In genomic region chr12:8695116-8695515, GRCh38 we compare ENCODE assay signal across 19 cellular contexts. TPM values are rescaled to one million over a fixed set of nuclear protein-coding genes. Genes with fewer than 3 reads are reported as not detected.
DNase-seq lines count a peak whose midpoint lies in the region; ATAC-seq and TF ChIP-seq lines count a peak whose summit lies in the region.
"Had no signal": no experiment of that assay in that cellular context is flagged by ENCODE, and none has a peak within 500 bp of the region (broad histone marks: within the 10 kb centered on the region; RNA-seq: fewer than 3 reads in every experiment).

No MANE protein-coding gene starts in this region.

- TF ChIP-seq POLR2A in vagina (IDR thresholded peaks at IDR 0.05) = no peak

- H3K4me1 Mint-ChIP-seq in natural killer cell = peaks cover 24 to 25% of the 10 kb centered on the region in 2 donors
- H3K4me1 Mint-ChIP-seq in natural killer cell treated with Interleukin-12 subunit alpha and Interleukin-12 subunit beta and Interleukin-15 and Interleukin-18, amount 100 ng/mL, for 72 hours (ENCODE audit: low read depth in 2 of 2) = peaks cover 11 to 18% of the 10 kb centered on the region in 2 donors

- no peak for ATAC-seq in natural killer cell
- no peak for ATAC-seq in natural killer cell treated with Interleukin-12 subunit alpha and Interleukin-12 subunit beta and Interleukin-15 and Interleukin-18, amount 100 ng/mL, for 72 hours
- ATAC-seq: CD8-positive, alpha-beta T cell had no signal

- TF ChIP-seq CTCF in natural killer cell (IDR thresholded peaks at IDR 0.05) = no peak
- TF ChIP-seq CTCF in OCI-LY7 (conservative IDR thresholded peaks at IDR 0.05; ENCODE audit: low read length) = no peak
- no peak for TF ChIP-seq CTCF in vagina (IDR thresholded peaks at IDR 0.05)

- DNase-seq in natural killer cell (no peak), NAMALWA (ENCODE audit: low spot score) (peak; percentile 69), OCI-LY7 (ENCODE audit: low spot score) (peak; percentile 57), vagina (ENCODE audit: extremely low spot score in 2 of 2) (no peak), DMS79 (lab: John Stamatoyannopoulos, UW) (no peak)
- DNase-seq in natural killer cell treated with Interleukin-12 subunit alpha and Interleukin-12 subunit beta and Interleukin-15 and Interleukin-18, amount 100 ng/mL, for 72 hours (ENCODE audit: low spot score) = no peak
- no peak for DNase-seq in activated CD4-positive, alpha-beta T cell treated with anti-CD3 and anti-CD28 coated beads, Interleukin-2, amount 50 U/mL, for 4 hours
- no peak for DNase-seq in NK-92 treated with Interleukin-12 subunit alpha and Interleukin-12 subunit beta, amount 100 ng/mL, for 24 hours (lab: John Stamatoyannopoulos, UW)
- DNase-seq: C1 segment of cervical spinal cord; Caco-2; CD8-positive, alpha-beta T cell; DMS153; GF-D8; GOT3; HFFc6 had no signal

- H3K79me2 ChIP-seq in OCI-LY7 (ENCODE audit: insufficient read depth, low read depth, low read length) = peaks cover 25% of the 10 kb centered on the region

- H3K4me2 ChIP-seq in OCI-LY7 (ENCODE audit: low read length) = peak overlapping the region; percentile 89

- H3K36me3 ChIP-seq in OCI-LY7 (ENCODE audit: insufficient read depth, low read length) = peaks cover 6% of the 10 kb centered on the region
- H3K36me3 ChIP-seq in vagina = no peaks in the 10 kb centered on the region
- H3K36me3 ChIP-seq: HAP-1 had no signal

- H3K9me3 ChIP-seq in OCI-LY7 (ENCODE audit: low read length) (no peaks in the 10 kb centered on the region), vagina (no peaks in the 10 kb centered on the region)
- H3K9me3 ChIP-seq: Caco-2, HAP-1 had no signal

- peaks cover 0 to 1% of the 10 kb centered on the region in 2 donors for H3K27me3 Mint-ChIP-seq in natural killer cell (ENCODE audit: low read depth in 2 of 2)
- peaks cover 6 to 16% of the 10 kb centered on the region in 2 donors for H3K27me3 Mint-ChIP-seq in natural killer cell treated with Interleukin-12 subunit alpha and Interleukin-12 subunit beta and Interleukin-15 and Interleukin-18, amount 100 ng/mL, for 72 hours

- H3K36me3 Mint-ChIP-seq in natural killer cell = no peaks in the 10 kb centered on the region
- H3K36me3 Mint-ChIP-seq in natural killer cell treated with Interleukin-12 subunit alpha and Interleukin-12 subunit beta and Interleukin-15 and Interleukin-18, amount 100 ng/mL, for 72 hours = no peaks in the 10 kb centered on the region

- H3K4me3 Mint-ChIP-seq in natural killer cell = peak overlapping the region; percentile 6
- H3K4me3 Mint-ChIP-seq in natural killer cell treated with Interleukin-12 subunit alpha and Interleukin-12 subunit beta and Interleukin-15 and Interleukin-18, amount 100 ng/mL, for 72 hours = no peak overlapping the region
- H3K4me3 Mint-ChIP-seq: B cell; CD8-positive, alpha-beta T cell; HFFc6 had no signal

- H3K27me3 ChIP-seq in vagina = no peaks in the 10 kb centered on the region

- no peaks in the 10 kb centered on the region for H3K9me2 ChIP-seq in OCI-LY7 (ENCODE audit: insufficient read depth, low read length)

- no peaks in the 10 kb centered on the region for H3K9me3 Mint-ChIP-seq in natural killer cell
- no peaks in the 10 kb centered on the region for H3K9me3 Mint-ChIP-seq in natural killer cell treated with Interleukin-12 subunit alpha and Interleukin-12 subunit beta and Interleukin-15 and Interleukin-18, amount 100 ng/mL, for 72 hours
- H3K9me3 Mint-ChIP-seq: CD8-positive, alpha-beta T cell; HFFc6 had no signal

- CTCF ChIA-PET in OCI-LY7 (lab: Charles Lee; ENCODE audit: unreplicated experiment) = no interaction called here

- no TSS peak for BruUV-seq in OCI-LY7 (replicated peaks; lab: Mats Ljungman, UMichigan)

- H4K20me1 ChIP-seq in OCI-LY7 (ENCODE audit: insufficient read depth, low read length) = peaks cover 13% of the 10 kb centered on the region

- intact Hi-C loops in natural killer cell (cut with micrococcal nuclease) (no loop called here), OCI-LY7 (cut with micrococcal nuclease; ENCODE audit: unreplicated experiment) (loop anchor here (5.0 to 10.0 kb wide), 3 partner anchors 252 to 1700 kb away; partner anchors contain the start of genes CLECL1, KLRK1 and M6PR), vagina (cut with DNase I) (no loop called here)

- POLR2A ChIA-PET in OCI-LY7 (lab: Charles Lee) = interaction anchor here (0.7 to 1.8 kb wide), 4 partner anchors 14 to 969 kb away, joined by 3 to 10 read pairs (median 4); no protein-coding TSS in a partner anchor

- peak overlapping the region; percentile 48 for H3K4me3 ChIP-seq in OCI-LY7 (ENCODE audit: low read depth, low read length, poor library complexity, severe bottlenecking)
- H3K4me3 ChIP-seq in vagina = no peak overlapping the region
- H3K4me3 ChIP-seq: HAP-1 had no signal

- H3K4me1 ChIP-seq in OCI-LY7 (ENCODE audit: insufficient read depth, low read length, poor library complexity, severe bottlenecking) (peaks cover 74% of the 10 kb centered on the region), vagina (peaks cover 22% of the 10 kb centered on the region)

- H2AFZ ChIP-seq in OCI-LY7 (ENCODE audit: low read length) = peak overlapping the region; percentile 63; the same call in 1 of the 2 replicates

- H3K27ac ChIP-seq in OCI-LY7 (ENCODE audit: low read depth, low read length, poor library complexity, severe bottlenecking) (peak overlapping the region; percentile 100), vagina (no peak overlapping the region)
- H3K27ac ChIP-seq: 22Rv1 had no signal

- no peak overlapping the region for H3K27ac Mint-ChIP-seq in natural killer cell
- peak overlapping the region in 1 of 2 donors; percentile 39 for H3K27ac Mint-ChIP-seq in natural killer cell treated with Interleukin-12 subunit alpha and Interleukin-12 subunit beta and Interleukin-15 and Interleukin-18, amount 100 ng/mL, for 72 hours
- H3K27ac Mint-ChIP-seq: B cell; CD8-positive, alpha-beta T cell; HFFc6 had no signal

RNA-seq across cellular contexts. Expression of gene RIMKLB, which starts 2.7 kb away (rescaled TPM):
- 10 to 100 TPM; 13.7 to 16.3 (median 15.4) TPM for total RNA-seq in natural killer cell
- 1 to 10 TPM; 2.3 to 5.5 TPM for total RNA-seq in natural killer cell treated with Interleukin-12 subunit alpha and Interleukin-12 subunit beta and Interleukin-15 and Interleukin-18, amount 100 ng/mL, for 72 hours
- 109 and 117 TPM in 2 replicates for total RNA-seq in OCI-LY7 (2014; rRNA removed; shearing (Covaris generic))
- 84.6 and 122 TPM in 2 replicates for total RNA-seq in OCI-LY7 (2022)
- 44.7 TPM for total RNA-seq in vagina

RNA-seq across cellular contexts. Expression of gene MFAP5, which starts 32.5 kb away (rescaled TPM):
- not detected for total RNA-seq in natural killer cell
- total RNA-seq in natural killer cell treated with Interleukin-12 subunit alpha and Interleukin-12 subunit beta and Interleukin-15 and Interleukin-18, amount 100 ng/mL, for 72 hours = not detected
- total RNA-seq in OCI-LY7 (2014; rRNA removed; shearing (Covaris generic)) = not detected in 2 replicates
- total RNA-seq in OCI-LY7 (2022) = not detected in 2 replicates
- total RNA-seq in vagina = 159 TPM
- total RNA-seq: CD8-positive, alpha-beta T cell; G401 had no signal

Comparison
In these comparisons a context has a peak if more than half of its experiments do, and no peak if none do; other contexts are left out.
1. DNase-seq: peak in NAMALWA (single experiment) and OCI-LY7 (single experiment); none in natural killer cell (single experiment), natural killer cell treated with Interleukin-12 subunit alpha and Interleukin-12 subunit beta and Interleukin-15 and Interleukin-18, amount 100 ng/mL, for 72 hours (single experiment), vagina (0 of 2), DMS79 (single experiment), activated CD4-positive, alpha-beta T cell treated with anti-CD3 and anti-CD28 coated beads, Interleukin-2, amount 50 U/mL, for 4 hours (0 of 2) and NK-92 treated with Interleukin-12 subunit alpha and Interleukin-12 subunit beta, amount 100 ng/mL, for 24 hours (single experiment).
2. RNA of gene MFAP5, which starts 32.5 kb away (total RNA-seq): 159 TPM in vagina (single experiment); not detected in OCI-LY7, not detected in natural killer cell and not detected in natural killer cell treated with Interleukin-12 subunit alpha and Interleukin-12 subunit beta and Interleukin-15 and Interleukin-18, amount 100 ng/mL, for 72 hours; every median in the first group is over 100 times any median in the second.